8 cellular contexts compared by ENCODE assay signal in genomic region chr3:43759297-43759782, GRCh38.
DNase-seq lines count a peak whose midpoint lies in the region; ATAC-seq and TF ChIP-seq lines count a peak whose summit lies in the region.

No MANE protein-coding gene starts in this region.

- no peaks in the 10 kb centered on the region for H3K9me3 Mint-ChIP-seq in chondrocyte (ENCODE audit: low read depth)

- TF ChIP-seq CTCF in DND-41 (IDR thresholded peaks at IDR 0.05; ENCODE audit: borderline replicate concordance, extremely low read depth, low read length, poor library complexity, severe bottlenecking) = peak; percentile 29
- TF ChIP-seq CTCF in LNCaP clone FGC (IDR thresholded peaks at IDR 0.05; ENCODE audit: control insufficient read depth, extremely low read depth, insufficient read depth) = peak; percentile 34
- peak; percentile 56 for TF ChIP-seq CTCF in chondrocyte (IDR thresholded peaks at IDR 0.05)

- no peaks in the 10 kb centered on the region for H4K20me1 ChIP-seq in DND-41 (ENCODE audit: insufficient read depth, low read length)

- no peak overlapping the region for H3K9ac ChIP-seq in DND-41 (ENCODE audit: low read depth, low read length)

- peaks cover 20% of the 10 kb centered on the region for H3K27me3 ChIP-seq in DND-41 (ENCODE audit: insufficient read depth, low read length, poor library complexity)

- peaks cover 21% of the 10 kb centered on the region for H3K4me1 Mint-ChIP-seq in chondrocyte (ENCODE audit: low read depth)

- ATAC-seq in DND-41 (ENCODE audit: insufficient read depth, low read depth) (no peak), GM21723 (IDR thresholded peaks at IDR 0.05; ENCODE audit: unreplicated experiment) (no peak)

- H3K4me2 ChIP-seq in DND-41 (ENCODE audit: insufficient read depth, low read length) = no peak overlapping the region

- H3K4me3 Mint-ChIP-seq in chondrocyte (ENCODE audit: unreplicated experiment) = no peak overlapping the region

- H3K9me3 ChIP-seq in DND-41 (ENCODE audit: insufficient read depth, low read length, severe bottlenecking) = no peaks in the 10 kb centered on the region

- no peaks in the 10 kb centered on the region for H3K27me3 Mint-ChIP-seq in chondrocyte (ENCODE audit: low read depth)

- no peak overlapping the region for H3K27ac ChIP-seq in DND-41 (ENCODE audit: low read length)

- DNase-seq in DND-41 = no peak
- no peak for DNase-seq in LNCaP clone FGC (ENCODE audit: low read depth)
- no peak for DNase-seq in chondrocyte (ENCODE audit: low spot score)
- DNase-seq in myocyte (ENCODE audit: low read depth) = peak; percentile 96
- DNase-seq in posterior cingulate gyrus = no peak
- DNase-seq in NCI-H1436 treated with DMSO at 0.1 percent for 48 hours (lab: John Stamatoyannopoulos, UW) = no peak
- no peak for DNase-seq in NOMO-1 treated with dmso at 0.1 percent for 144 hours (lab: John Stamatoyannopoulos, UW; ENCODE audit: unreplicated experiment)

- H3K36me3 Mint-ChIP-seq in chondrocyte (ENCODE audit: low read depth) = no peaks in the 10 kb centered on the region

- peak overlapping the region; percentile 72 for H3K27ac Mint-ChIP-seq in chondrocyte (ENCODE audit: unreplicated experiment)

- no peaks in the 10 kb centered on the region for H3K4me1 ChIP-seq in DND-41 (ENCODE audit: insufficient read depth, low read length)

- H3K36me3 ChIP-seq in DND-41 (ENCODE audit: insufficient read depth, low read length) = no peaks in the 10 kb centered on the region

- no peak overlapping the region for H3K4me3 ChIP-seq in DND-41 (ENCODE audit: low read depth in 1 of 2, low read length in 2 of 2)
- H3K4me3 ChIP-seq in LNCaP clone FGC (ENCODE audit: low read depth, low read length) = no peak overlapping the region

- H3K79me2 ChIP-seq in DND-41 (ENCODE audit: insufficient read depth, low read length) = no peaks in the 10 kb centered on the region

- intact Hi-C loops in posterior cingulate gyrus (cut with DNase I) = no loop called here

- H2AFZ ChIP-seq in DND-41 (ENCODE audit: low read depth, low read length) = no peak overlapping the region
